In genomic region chr15:91963726-91964125, GRCh38 we compare ENCODE assay signal across 7 cellular contexts.
DNase-seq lines count a peak whose midpoint lies in the region; ATAC-seq, FAIRE-seq and TF ChIP-seq lines count a peak whose summit lies in the region.
"Not testable (repeated sequence)": the region's sequence is repeated elsewhere in the genome, so short reads cannot be mapped to it uniquely, and the experiment has no call there.

No MANE protein-coding gene starts in this region.

- not testable (repeated sequence) for H3K27ac Mint-ChIP-seq in activated naive CD4-positive, alpha-beta T cell treated with anti-CD3 and anti-CD28 coated beads for 36 hours
- H3K27ac Mint-ChIP-seq in nephron: peak overlapping the region; percentile 23 to 88 (median 87)

- H3K27me3 Mint-ChIP-seq in activated naive CD4-positive, alpha-beta T cell treated with anti-CD3 and anti-CD28 coated beads for 36 hours (ENCODE audit: low read depth): not testable (repeated sequence)
- peaks cover 13% of the 10 kb centered on the region for H3K27me3 Mint-ChIP-seq in nephron (ENCODE audit: low read depth)

- H3K79me2 ChIP-seq in mammary epithelial cell (ENCODE audit: insufficient read depth, low read length) (peaks cover 66% of the 10 kb centered on the region), keratinocyte (ENCODE audit: control insufficient read depth, insufficient read depth, low read length) (peaks cover 34% of the 10 kb centered on the region)

- FAIRE-seq in keratinocyte (lab: Jason Lieb, UNC): not testable (repeated sequence)

- not testable (repeated sequence) for ATAC-seq in RWPE2 (ENCODE audit: low read depth)
- peak; percentile 3 for ATAC-seq in stimulated activated naive CD8-positive, alpha-beta T cell treated with anti-CD3 and anti-CD28 coated beads, Interleukin-15, Interleukin-2, amounts not matched to agents 100 U/mL and 50 U/mL, for 24 hours

- peak; percentile 10 for DNase-seq in GDM1 (lab: John Stamatoyannopoulos, UW)
- DNase-seq in RWPE2 (ENCODE audit: low spot score); activated naive CD4-positive, alpha-beta T cell treated with anti-CD3 and anti-CD28 coated beads for 36 hours; mammary epithelial cell; keratinocyte (ENCODE audit: low read depth, low spot score); stimulated activated naive CD8-positive, alpha-beta T cell treated with anti-CD3 and anti-CD28 coated beads, Interleukin-15, Interleukin-2, amounts not matched to agents 100 U/mL and 50 U/mL, for 24 hours: not testable (repeated sequence)

- H3K4me2 ChIP-seq in mammary epithelial cell (ENCODE audit: insufficient read depth, low read depth, low read length); keratinocyte (ENCODE audit: control insufficient read depth, extremely low read depth, insufficient read depth, low read depth, low read length): not testable (repeated sequence)

- H3K9me3 Mint-ChIP-seq in activated naive CD4-positive, alpha-beta T cell treated with anti-CD3 and anti-CD28 coated beads for 36 hours; nephron: not testable (repeated sequence)

- not testable (repeated sequence) for BruUV-seq in mammary epithelial cell (replicated peaks; lab: Mats Ljungman, UMichigan)

- H3K27ac ChIP-seq in RWPE2 (ENCODE audit: poor library complexity, severe bottlenecking) (peak overlapping the region; percentile 96), mammary epithelial cell (ENCODE audit: insufficient read depth, low read depth, low read length) (peak overlapping the region; percentile 90), keratinocyte (ENCODE audit: control insufficient read depth, insufficient read depth, low read length) (peak overlapping the region; percentile 28)

- H3K9ac ChIP-seq in mammary epithelial cell (ENCODE audit: insufficient read depth, low read length); keratinocyte (ENCODE audit: control insufficient read depth, extremely low read depth, insufficient read depth, low read length): not testable (repeated sequence)

- H3K4me1 Mint-ChIP-seq in activated naive CD4-positive, alpha-beta T cell treated with anti-CD3 and anti-CD28 coated beads for 36 hours (ENCODE audit: low read depth): peaks cover 21% of the 10 kb centered on the region
- H3K4me1 Mint-ChIP-seq in nephron: not testable (repeated sequence)

- H3K4me1 ChIP-seq in RWPE2 (ENCODE audit: insufficient read depth, poor library complexity, severe bottlenecking) (peaks cover 41% of the 10 kb centered on the region), mammary epithelial cell (ENCODE audit: insufficient read depth, low read length) (peaks cover 43% of the 10 kb centered on the region), keratinocyte (ENCODE audit: control insufficient read depth, extremely low read depth, insufficient read depth, low read length) (peaks cover 47% of the 10 kb centered on the region)

- not testable (repeated sequence) for H3K27me3 ChIP-seq in RWPE2 (ENCODE audit: insufficient read depth, poor library complexity, severe bottlenecking); mammary epithelial cell (ENCODE audit: insufficient read depth, low read length); keratinocyte (ENCODE audit: control insufficient read depth, extremely low read depth, insufficient read depth, low read length)

- not testable (repeated sequence) for H3K36me3 Mint-ChIP-seq in activated naive CD4-positive, alpha-beta T cell treated with anti-CD3 and anti-CD28 coated beads for 36 hours (ENCODE audit: low read depth); nephron (ENCODE audit: low read depth)

- not testable (repeated sequence) for H4K20me1 ChIP-seq in mammary epithelial cell (ENCODE audit: insufficient read depth, low read length); keratinocyte (ENCODE audit: control insufficient read depth, extremely low read depth, insufficient read depth, low read length)

- H2AFZ ChIP-seq in mammary epithelial cell (ENCODE audit: low read depth, low read length); keratinocyte (ENCODE audit: control insufficient read depth, low read length): not testable (repeated sequence)

- not testable (repeated sequence) for H3K36me3 ChIP-seq in RWPE2 (ENCODE audit: low read depth); mammary epithelial cell (ENCODE audit: insufficient read depth, low read length); keratinocyte (ENCODE audit: control insufficient read depth in 2 of 2, extremely low read depth in 1 of 2, insufficient read depth in 2 of 2, low read length in 2 of 2)

- H3K4me3 Mint-ChIP-seq in activated naive CD4-positive, alpha-beta T cell treated with anti-CD3 and anti-CD28 coated beads for 36 hours: peak overlapping the region; percentile 3
- H3K4me3 Mint-ChIP-seq in nephron: not testable (repeated sequence)

- 97% methylated on average over 9 of the region's 9 CpGs for WGBS in mammary epithelial cell (ENCODE audit: low coverage, missing lambda C conversion rate)

- not testable (repeated sequence) for H3K9me3 ChIP-seq in RWPE2 (ENCODE audit: severe bottlenecking); mammary epithelial cell (replicated peaks; ENCODE audit: insufficient read depth, low read length); keratinocyte (ENCODE audit: control insufficient read depth, low read depth, low read length)

- CTCF ChIA-PET in activated naive CD4-positive, alpha-beta T cell treated with anti-CD3 and anti-CD28 coated beads for 36 hours (lab: Charles Lee): interaction anchor here (0.8 kb wide), 1 partner anchor 108 kb away, joined by 4 read pairs; no protein-coding TSS in a partner anchor
- CTCF ChIA-PET in mammary epithelial cell (lab: Charles Lee; ENCODE audit: low non-redundant PET): not testable (repeated sequence)

- dilution Hi-C loops in mammary epithelial cell (cut with HindIII; ENCODE audit: low sequenced_read_pairs); keratinocyte (cut with MboI; ENCODE audit: extremely low pct_ligation_motif_present, low sequenced_read_pairs): not testable (repeated sequence)

- in situ Hi-C loops in mammary epithelial cell (cut with MboI; ENCODE audit: low sequenced_read_pairs in 2 of 2): not testable (repeated sequence)

- H3K9me1 ChIP-seq in keratinocyte (ENCODE audit: control insufficient read depth, extremely low read depth, insufficient read depth, low read length): not testable (repeated sequence)

- not testable (repeated sequence) for H3K4me3 ChIP-seq in RWPE2 (ENCODE audit: severe bottlenecking); mammary epithelial cell (replicated peaks in 1 of 3; ENCODE audit: insufficient read depth in 1 of 3, low read depth in 2 of 3, low read length in 3 of 3); keratinocyte (ENCODE audit: control insufficient read depth in 2 of 3, extremely low read depth in 1 of 3, insufficient read depth in 2 of 3, low read depth in 1 of 3, low read length in 3 of 3)

- not testable (repeated sequence) for TF ChIP-seq CTCF in RWPE2 (IDR thresholded peaks at IDR 0.05; ENCODE audit: poor library complexity, severe bottlenecking); mammary epithelial cell (conservative IDR thresholded peaks at IDR 0.05 in 1 of 2, IDR thresholded peaks at IDR 0.05 in 1 of 2; ENCODE audit: extremely low read depth in 1 of 2, insufficient read depth in 1 of 2, low read depth in 1 of 2, low read length in 2 of 2); keratinocyte (optimal IDR thresholded peaks at IDR 0.05 in 1 of 3, IDR thresholded peaks at IDR 0.05 in 1 of 3, conservative IDR thresholded peaks at IDR 0.05 in 1 of 3; ENCODE audit: extremely low read depth in 1 of 3, insufficient read depth in 2 of 3, low read length in 3 of 3); nephron (IDR thresholded peaks at IDR 0.05; ENCODE audit: unreplicated experiment in 3 of 3)

- intact Hi-C loops in activated naive CD4-positive, alpha-beta T cell treated with anti-CD3 and anti-CD28 coated beads for 36 hours (cut with micrococcal nuclease); mammary epithelial cell (cut with micrococcal nuclease): not testable (repeated sequence)

Comparison
In these comparisons a context has a peak if more than half of its experiments do, and no peak if none do; other contexts are left out.
1. H3K27ac ChIP-seq: peak in every context shown above with its lines; median percentile 96 in RWPE2; 90 in mammary epithelial cell; 28 in keratinocyte.